In genomic region chr18:58586886-58587285, GRCh38 we compare ENCODE assay signal across 24 cellular contexts. TPM values are rescaled to one million over a fixed set of nuclear protein-coding genes. Genes with fewer than 3 reads are reported as not detected.
DNase-seq lines count a peak whose midpoint lies in the region; ATAC-seq, FAIRE-seq and TF ChIP-seq lines count a peak whose summit lies in the region.
"Had no signal": no experiment of that assay in that cellular context is flagged by ENCODE, and none has a peak within 500 bp of the region (broad histone marks: within the 10 kb centered on the region; RNA-seq: fewer than 3 reads in every experiment).

No MANE protein-coding gene starts in this region.

- TF ChIP-seq RAD21 in HepG2 (CRISPR knock-in tag; IDR thresholded peaks at IDR 0.05) = no peak

- H3K9ac ChIP-seq in HepG2 (ENCODE audit: insufficient read depth, low read depth, low read length) (no peak overlapping the region), mesenchymal stem cell (ENCODE audit: low read length) (no peak overlapping the region)
- H3K9ac ChIP-seq: BLaER1 had no signal

- H3K79me2 ChIP-seq in HepG2 (ENCODE audit: insufficient read depth, low read length) = no peaks in the 10 kb centered on the region

- H3K4me1 ChIP-seq in HepG2 (ENCODE audit: insufficient read depth, low read length) = peaks cover 23% of the 10 kb centered on the region
- H3K4me1 ChIP-seq in right lobe of liver = peaks cover 0 to 13% (median 2%) of the 10 kb centered on the region in 4 donors
- peaks cover 14% of the 10 kb centered on the region for H3K4me1 ChIP-seq in mesenchymal stem cell (ENCODE audit: control insufficient read depth, insufficient read depth, low read depth, low read length)
- no peaks in the 10 kb centered on the region for H3K4me1 ChIP-seq in prostate gland (replicated peaks)
- H3K4me1 ChIP-seq: HAP-1 had no signal

- no peak overlapping the region for H2BK5ac ChIP-seq in mesenchymal stem cell (ENCODE audit: low read depth, low read length, poor library complexity, severe bottlenecking)

- no peaks in the 10 kb centered on the region for H4K20me1 ChIP-seq in HepG2 (ENCODE audit: insufficient read depth, low read length)
- H4K20me1 ChIP-seq: BLaER1 had no signal

- TF ChIP-seq POLR2A in HepG2 (IDR thresholded peaks at IDR 0.05; ENCODE audit: insufficient read depth in 1 of 2, low read depth in 2 of 2, low read length in 2 of 2) = no peak
- TF ChIP-seq POLR2A in right lobe of liver (IDR thresholded peaks at IDR 0.05) = no peak
- TF ChIP-seq POLR2A in prostate gland (IDR thresholded peaks at IDR 0.05) = no peak

- H3K4me2 ChIP-seq in HepG2 (ENCODE audit: low read depth, low read length) = no peak overlapping the region
- H3K4me2 ChIP-seq in mesenchymal stem cell (ENCODE audit: low read length, poor library complexity, severe bottlenecking) = no peak overlapping the region
- H3K4me2 ChIP-seq: BLaER1, GM23338 had no signal

- no peak overlapping the region for H3K4me3 ChIP-seq in HepG2 (replicated peaks in 1 of 3; ENCODE audit: insufficient read depth in 1 of 3, low read depth in 2 of 3, low read length in 3 of 3)
- H3K4me3 ChIP-seq in right lobe of liver = no peak overlapping the region
- no peak overlapping the region for H3K4me3 ChIP-seq in bronchial epithelial cell (ENCODE audit: low read depth, low read length)
- H3K4me3 ChIP-seq in mesenchymal stem cell (ENCODE audit: insufficient read depth in 1 of 2, low read depth in 1 of 2, low read length in 2 of 2) = no peak overlapping the region
- H3K4me3 ChIP-seq in prostate gland = no peak overlapping the region
- H3K4me3 ChIP-seq: BLaER1, GM12878, GM23338, HAP-1 had no signal

- no peak overlapping the region for H4K91ac ChIP-seq in mesenchymal stem cell (ENCODE audit: low read length)

- no peak for FAIRE-seq in HepG2 (lab: Jason Lieb, UNC)
- peak; percentile 70 for FAIRE-seq in bronchial epithelial cell (lab: Jason Lieb, UNC)
- FAIRE-seq: A204.1, GM18507, H54 had no signal

- POLR2A ChIA-PET in HepG2 (lab: Yijun Ruan, JAX) = interaction anchor here (0.7 kb wide), 1 partner anchor 12 kb away, joined by 3 read pairs; no protein-coding TSS in a partner anchor

- H3K27me3 ChIP-seq in HepG2 (ENCODE audit: control insufficient read depth in 1 of 2, insufficient read depth in 2 of 2, low read length in 2 of 2) (peaks cover 2% of the 10 kb centered on the region in 2 experiments; a peak in 3 of 5 replicates), right lobe of liver (no peaks in the 10 kb centered on the region), bronchial epithelial cell (ENCODE audit: control insufficient read depth, insufficient read depth, low read length) (no peaks in the 10 kb centered on the region), mesenchymal stem cell (ENCODE audit: control insufficient read depth in 1 of 2, insufficient read depth in 1 of 2, low read length in 2 of 2) (no peaks in the 10 kb centered on the region), prostate gland (replicated peaks; ENCODE audit: insufficient read depth) (no peaks in the 10 kb centered on the region)
- H3K27me3 ChIP-seq: BLaER1 had no signal

- H3K9me3 ChIP-seq in HepG2 (ENCODE audit: low read length) = peaks cover 11% of the 10 kb centered on the region
- H3K9me3 ChIP-seq in right lobe of liver = no peaks in the 10 kb centered on the region
- H3K9me3 ChIP-seq in mesenchymal stem cell (ENCODE audit: control insufficient read depth, low read length) = peaks cover 9% of the 10 kb centered on the region
- no peaks in the 10 kb centered on the region for H3K9me3 ChIP-seq in prostate gland
- H3K9me3 ChIP-seq: Caco-2, HAP-1 had no signal

- in situ Hi-C loops in HepG2 (cut with HindIII; ENCODE audit: extremely low pct_ligation_motif_present, low pct_unique_long_range_greater_than_20kb) = loop anchor here (10.0 kb wide), 1 partner anchor 78 kb away; no protein-coding TSS in a partner anchor

- no peaks in the 10 kb centered on the region for H3K79me1 ChIP-seq in mesenchymal stem cell (replicated peaks; ENCODE audit: low read length, poor library complexity, severe bottlenecking)

- ATAC-seq in HepG2 (no peak), right lobe of liver (no peak), HG02759 (IDR thresholded peaks at IDR 0.05; ENCODE audit: unreplicated experiment) (no peak), left cardiac atrium (no peak)
- ATAC-seq: CD8-positive, alpha-beta T cell; GM12878; GM23338 had no signal

- TF ChIP-seq CTCF in HepG2 (CRISPR knock-in tag; IDR thresholded peaks at IDR 0.05) (no peak), right lobe of liver (IDR thresholded peaks at IDR 0.05) (no peak), bronchial epithelial cell (IDR thresholded peaks at IDR 0.05; ENCODE audit: insufficient read depth, low read length, severe bottlenecking) (no peak), prostate gland (IDR thresholded peaks at IDR 0.05) (no peak)

- H2AK5ac ChIP-seq in mesenchymal stem cell (ENCODE audit: low read length, severe bottlenecking) = peak overlapping the region; percentile 5

- H3K23ac ChIP-seq in mesenchymal stem cell (ENCODE audit: low read length in 2 of 2) = no peak overlapping the region

- intact Hi-C loops in HepG2 (cut with micrococcal nuclease; ENCODE audit: unreplicated experiment) = no loop called here
- intact Hi-C loops in right lobe of liver (cut with DNase I) = no loop called here
- intact Hi-C loops in prostate gland (cut with DNase I) = no loop called here
- intact Hi-C loops in left cardiac atrium (cut with DNase I) = no loop called here

- BruUV-seq in HepG2 (replicated peaks; lab: Mats Ljungman, UMichigan) = no TSS peak

- no peak overlapping the region for H3K18ac ChIP-seq in mesenchymal stem cell (ENCODE audit: low read depth in 1 of 2, low read length in 2 of 2)

- H3K4ac ChIP-seq in mesenchymal stem cell (ENCODE audit: low read depth in 1 of 2, low read length in 2 of 2) = no peak overlapping the region

- TF ChIP-seq EP300 in HepG2 (IDR thresholded peaks at IDR 0.05; ENCODE audit: low read depth in 2 of 2, low read length in 2 of 2) = no peak
- TF ChIP-seq EP300 in HepG2 (CRISPR knock-in tag; IDR thresholded peaks at IDR 0.05; ENCODE audit: borderline replicate concordance) = no peak

- H2BK120ac ChIP-seq in mesenchymal stem cell (ENCODE audit: low read depth, low read length) = no peak overlapping the region

- H3K27ac ChIP-seq in HepG2 (ENCODE audit: extremely low read length, insufficient read depth, low read length) (no peak overlapping the region), right lobe of liver (no peak overlapping the region), mesenchymal stem cell (ENCODE audit: low read length, poor library complexity, severe bottlenecking) (no peak overlapping the region), prostate gland (no peak overlapping the region)
- H3K27ac ChIP-seq: 22Rv1, BLaER1, C4-2B had no signal

- H3K36me3 ChIP-seq in HepG2 (replicated peaks in 1 of 2; ENCODE audit: control insufficient read depth in 1 of 2, insufficient read depth in 2 of 2, low read length in 2 of 2) = no peaks in the 10 kb centered on the region
- no peaks in the 10 kb centered on the region for H3K36me3 ChIP-seq in right lobe of liver
- no peaks in the 10 kb centered on the region for H3K36me3 ChIP-seq in bronchial epithelial cell (ENCODE audit: control insufficient read depth, insufficient read depth, low read length)
- H3K36me3 ChIP-seq in mesenchymal stem cell (ENCODE audit: control insufficient read depth in 1 of 2, insufficient read depth in 2 of 2, low read depth in 1 of 2, low read length in 2 of 2) = no peaks in the 10 kb centered on the region
- H3K36me3 ChIP-seq in prostate gland = no peaks in the 10 kb centered on the region
- H3K36me3 ChIP-seq: BLaER1, HAP-1 had no signal

- H2AFZ ChIP-seq in HepG2 (ENCODE audit: low read length) (no peak overlapping the region), mesenchymal stem cell (ENCODE audit: low read depth, low read length) (no peak overlapping the region)
- H2AFZ ChIP-seq: GM23338 had no signal

- DNase-seq in HepG2 (ENCODE audit: low spot score) (no peak), right lobe of liver (no peak), bronchial epithelial cell (ENCODE audit: low read depth) (no peak), mesenchymal stem cell (no peak), prostate gland (ENCODE audit: low spot score) (no peak), NCI-H526 (lab: John Stamatoyannopoulos, UW) (no peak), left cardiac atrium (no peak)
- DNase-seq: Caco-2; CD4-positive, CD25-positive, alpha-beta regulatory T cell; CD8-positive, alpha-beta T cell; DMS 273 treated with DMSO at 0.1 percent for 48 hours; DMS79; EL; GDM1 had no signal

- 41% methylated on average over 2 of the region's 2 CpGs for WGBS in HepG2 (ENCODE audit: low lambda C conversion rate)
- 40% methylated on average over 1 of the region's 2 CpGs for WGBS in right lobe of liver (ENCODE audit: insufficient coverage, low coverage, low lambda C conversion rate, missing lambda C conversion rate)
- 94% methylated on average over 2 of the region's 2 CpGs for WGBS in mesenchymal stem cell
- WGBS in prostate gland = 100% methylated on average over 2 of the region's 2 CpGs

- H4K8ac ChIP-seq in mesenchymal stem cell (ENCODE audit: low read length) = no peak overlapping the region

- CTCF ChIA-PET in HepG2 (lab: Yijun Ruan, JAX; ENCODE audit: low intra/inter-chr PET ratio, low total read pairs) = no interaction called here

- no peak overlapping the region for H2BK12ac ChIP-seq in mesenchymal stem cell (ENCODE audit: low read length in 2 of 2)

- no peak overlapping the region for H3K14ac ChIP-seq in mesenchymal stem cell (ENCODE audit: low read length in 2 of 2)

- no peak overlapping the region for H2BK15ac ChIP-seq in mesenchymal stem cell (ENCODE audit: low read depth, poor library complexity, severe bottlenecking)

RNA-seq across cellular contexts. Expression of gene ALPK2, which starts 42.0 kb away (rescaled TPM):
- 0.21 and 0.31 TPM in 2 replicates for total RNA-seq in HepG2 (2016; rRNA removed; fragmentation: Illumina TruSeq; extraction: Trizol)
- 0.09 and 0.10 TPM in 2 replicates for total RNA-seq in HepG2 (2016; cell fraction: cytosol; rRNA removed; fragmentation: Illumina TruSeq; extraction: Trizol; ENCODE audit: low read depth)
- 0.21 and 0.24 TPM in 2 replicates for total RNA-seq in HepG2 (2016; cell fraction: insoluble cytoplasmic fraction; rRNA removed; fragmentation: Illumina TruSeq; extraction: Trizol)
- 0.06 and 0.07 TPM in 2 replicates for total RNA-seq in HepG2 (2016; cell fraction: membrane; rRNA removed; fragmentation: Illumina TruSeq; extraction: Trizol)
- 0.75 and 1.1 TPM in 2 replicates for total RNA-seq in HepG2 (2016; cell fraction: nucleus; rRNA removed; fragmentation: Illumina TruSeq; extraction: Trizol)
- polyA plus RNA-seq in HepG2 (2011; rRNA removed) = 2.4 and 3.9 TPM in 2 replicates
- 1.0 and 1.5 TPM in 2 replicates for polyA plus RNA-seq in HepG2 (2011; cell fraction: cytosol; rRNA removed)
- 9.1 and 12.8 TPM in 2 replicates for polyA plus RNA-seq in HepG2 (2011; cell fraction: nucleus; rRNA removed)
- polyA plus RNA-seq in HepG2 (2012) = 5.6 and 9.2 TPM in 2 replicates
- 0.05 and 0.07 TPM in 2 replicates for polyA plus RNA-seq in HepG2 (2016; cell fraction: cytosol; fragmentation: Illumina TruSeq; extraction: Trizol; ENCODE audit: low read depth)
- 0.13 and 0.22 TPM in 2 replicates for polyA plus RNA-seq in HepG2 (2016; cell fraction: insoluble cytoplasmic fraction; fragmentation: Illumina TruSeq; extraction: Trizol; ENCODE audit: low read depth)
- 0.09 and 0.14 TPM in 2 replicates for polyA plus RNA-seq in HepG2 (2016; cell fraction: membrane; fragmentation: Illumina TruSeq; extraction: Trizol; ENCODE audit: low read depth)
- 0.51 and 1.2 TPM in 2 replicates for polyA plus RNA-seq in HepG2 (2016; cell fraction: nucleus; fragmentation: Illumina TruSeq; extraction: Trizol; ENCODE audit: insufficient read depth, low read depth)
- polyA minus RNA-seq in HepG2 (2011; rRNA and poly(A)+ RNA removed; ENCODE audit: low replicate concordance) = 0.21 and 2.9 TPM in 2 replicates
- 1.4 and 2.6 TPM in 2 replicates for polyA minus RNA-seq in HepG2 (2011; cell fraction: cytosol; rRNA and poly(A)+ RNA removed)
- 24.1 and 33.8 TPM in 2 replicates for polyA minus RNA-seq in HepG2 (2011; cell fraction: nucleus; rRNA and poly(A)+ RNA removed)
- 10 to 100 TPM in 3 of 6 experiments, 1 to 10 TPM in 2, under 1 TPM in 1; 0.66 to 27.9 (median 8.4) TPM for total RNA-seq in right lobe of liver
- total RNA-seq in bronchial epithelial cell = 0.26 TPM in 1 of 2 replicates, not detected in the other
- 7.2 TPM for polyA plus RNA-seq in mesenchymal stem cell (2013, experiment 1 of 2)
- 7.0 TPM for polyA plus RNA-seq in mesenchymal stem cell (2013, experiment 2 of 2)
- under 1 TPM; 0.09 to 0.34 TPM for total RNA-seq in prostate gland
- 100 to 1,000 TPM; 200 to 232 TPM for total RNA-seq in left cardiac atrium
- polyA plus RNA-seq: CD4-positive, CD25-positive, alpha-beta regulatory T cell had no signal

Comparison
In these comparisons a context has a peak if more than half of its experiments do, and no peak if none do; other contexts are left out.
1. RNA of gene ALPK2, which starts 42.0 kb away (total RNA-seq): 200 to 232 TPM in left cardiac atrium; 0.66 to 27.9 TPM in right lobe of liver, 0.09 to 0.34 TPM in prostate gland, 0.06 to 1.1 TPM in HepG2 and 0.26 TPM in bronchial epithelial cell; every median in the first group is over 4 times any median in the second.